16 cellular contexts compared by ENCODE assay signal in the genomic region with DNA sequence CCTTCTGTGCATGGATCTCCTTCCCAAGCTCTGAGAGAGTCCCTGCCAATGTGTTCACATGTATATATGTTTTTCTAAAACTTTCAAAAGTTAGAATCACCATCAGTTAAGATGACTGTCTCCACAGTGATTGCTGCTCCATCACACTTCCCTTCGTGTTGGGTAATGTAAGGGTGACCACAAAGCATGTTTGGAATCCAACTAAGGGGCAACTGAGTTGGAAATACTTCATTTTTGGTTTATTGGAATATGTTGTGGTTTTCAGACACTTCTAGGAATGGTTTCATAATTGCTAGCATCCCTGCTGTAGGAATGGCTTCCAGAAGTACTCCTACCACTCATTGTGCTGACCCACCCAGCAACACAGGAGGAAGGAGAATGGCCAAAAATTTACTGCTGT.
DNase-seq lines count a peak whose midpoint lies in the region; TF ChIP-seq lines count a peak whose summit lies in the region.
"Had no signal": no experiment of that assay in that cellular context is flagged by ENCODE, and none has a peak within 500 bp of the region (broad histone marks: within the 10 kb centered on the region; RNA-seq: fewer than 3 reads in every experiment).

No MANE protein-coding gene starts in this region.

- in situ Hi-C loops in GM23248 (cut with MboI), result no loop called here

- H3F3A ChIP-seq in GM23248 (ENCODE audit: insufficient read depth), result no peaks in the 10 kb centered on the region
- H3F3A ChIP-seq in smooth muscle cell (ENCODE audit: low read depth), result no peaks in the 10 kb centered on the region

- H3K4me2 ChIP-seq in GM23248 (ENCODE audit: unreplicated experiment), result peak overlapping the region; percentile 42
- peak overlapping the region; percentile 2 for H3K4me2 ChIP-seq in smooth muscle cell

- H3K27ac ChIP-seq in GM23248, result peak overlapping the region; percentile 9; the same call in 1 of the 2 replicates
- no peak overlapping the region for H3K27ac ChIP-seq in SJCRH30
- H3K27ac ChIP-seq in smooth muscle cell (ENCODE audit: low read depth), result peak overlapping the region; percentile 10
- H3K27ac ChIP-seq: skin epidermis, suprapubic skin had no signal

- H3K9ac ChIP-seq in GM23248 (no peak overlapping the region), smooth muscle cell (ENCODE audit: low read depth) (no peak overlapping the region)

- H3K36me3 ChIP-seq in GM23248 (ENCODE audit: low read depth) (no peaks in the 10 kb centered on the region), SJCRH30 (no peaks in the 10 kb centered on the region), smooth muscle cell (ENCODE audit: low read depth) (no peaks in the 10 kb centered on the region)
- H3K36me3 ChIP-seq: suprapubic skin had no signal

- intact Hi-C loops in posterior vena cava (cut with DNase I), result no loop called here

- no peaks in the 10 kb centered on the region for H3K9me2 ChIP-seq in GM23248 (ENCODE audit: insufficient read depth)

- H3K27me3 ChIP-seq in GM23248 (replicated peaks; ENCODE audit: insufficient read depth) (0 out of 2 replicates have a peak, but pooled peaks cover 3% of the 10 kb centered on the region), SJCRH30 (no peaks in the 10 kb centered on the region), smooth muscle cell (ENCODE audit: low read depth) (no peaks in the 10 kb centered on the region)
- H3K27me3 ChIP-seq: suprapubic skin had no signal

- DNase-seq in GM23248 (peak; percentile 84), SJCRH30 (peak; percentile 55 to 56), fibroblast of peridontal ligament (ENCODE audit: extremely low read depth) (peak; percentile 97), smooth muscle cell (lab: John Stamatoyannopoulos, UW; ENCODE audit: unreplicated experiment) (no peak), posterior vena cava (ENCODE audit: low spot score) (no peak), NCI-H1694 treated with DMSO at 0.1 percent for 48 hours (lab: John Stamatoyannopoulos, UW) (no peak), DMS153 (lab: John Stamatoyannopoulos, UW) (no peak), NCI-H146 (lab: John Stamatoyannopoulos, UW) (no peak)
- DNase-seq: dermis blood vessel endothelial cell, head of caudate nucleus, KBM-7, NCI-H1436 treated with DMSO at 0.1 percent for 48 hours, NCI-H748 treated with DMSO at 0.1 percent for 48 hours, SHP77 had no signal

- H3K79me2 ChIP-seq in GM23248 (ENCODE audit: insufficient read depth) (no peaks in the 10 kb centered on the region), smooth muscle cell (ENCODE audit: low read depth) (no peaks in the 10 kb centered on the region)

- H3K9me3 ChIP-seq in GM23248 (ENCODE audit: low read depth) (no peaks in the 10 kb centered on the region), SJCRH30 (replicated peaks) (0 out of 2 replicates have a peak, but pooled peaks cover 3% of the 10 kb centered on the region), smooth muscle cell (replicated peaks; ENCODE audit: low read depth) (no peaks in the 10 kb centered on the region)

- no peak for TF ChIP-seq CTCF in smooth muscle cell (IDR thresholded peaks at IDR 0.05; ENCODE audit: borderline replicate concordance, insufficient read depth, poor library complexity, severe bottlenecking)

- 0% methylated on average over 1 of the region's 1 CpG for WGBS in GM23248 (ENCODE audit: low coverage in 1 of 2, low lambda C conversion rate in 2 of 2, missing lambda C conversion rate in 2 of 2), 2 experiments
- WGBS in smooth muscle cell (ENCODE audit: low lambda C conversion rate), result 9% methylated on average over 1 of the region's 1 CpG

- H2AFZ ChIP-seq in GM23248 (no peak overlapping the region), smooth muscle cell (ENCODE audit: low read depth) (peak overlapping the region; percentile 39)

- H4K20me1 ChIP-seq in GM23248 (ENCODE audit: insufficient read depth) (no peaks in the 10 kb centered on the region), smooth muscle cell (ENCODE audit: low read depth) (no peaks in the 10 kb centered on the region)

- no peak overlapping the region for H3K4me3 ChIP-seq in GM23248
- no peak overlapping the region for H3K4me3 ChIP-seq in SJCRH30
- H3K4me3 ChIP-seq in smooth muscle cell, result no peak overlapping the region
- H3K4me3 ChIP-seq: skin epidermis, suprapubic skin had no signal

- peaks cover 16% of the 10 kb centered on the region for H3K4me1 ChIP-seq in GM23248 (ENCODE audit: insufficient read depth)
- peaks cover 16% of the 10 kb centered on the region for H3K4me1 ChIP-seq in SJCRH30
- no peaks in the 10 kb centered on the region for H3K4me1 ChIP-seq in smooth muscle cell (ENCODE audit: low read depth)
- H3K4me1 ChIP-seq: suprapubic skin had no signal

Comparison
In these comparisons a context has a peak if more than half of its experiments do, and no peak if none do; other contexts are left out.
1. DNase-seq: peak in GM23248 (single experiment), SJCRH30 (2 of 2) and fibroblast of peridontal ligament (single experiment); none in smooth muscle cell (single experiment), posterior vena cava (single experiment), NCI-H1694 treated with DMSO at 0.1 percent for 48 hours (single experiment), DMS153 (single experiment) and NCI-H146 (single experiment).